In genomic region chr2:127056631-127057370, GRCh38 we compare ENCODE assay signal across 1 cellular context.
TF ChIP-seq lines count a peak whose summit lies in the region.

No MANE protein-coding gene starts in this region.

TF ChIP-seq in IMR-90, 13 proteins besides CTCF, POLR2A, EP300 and RAD21 (continued from another document):
- TF ChIP-seq USF2 (IDR thresholded peaks at IDR 0.05; ENCODE audit: low read depth, low read length) = no peak
